Comparison of ENCODE assay signal across 24 cellular contexts in the genomic region with DNA sequence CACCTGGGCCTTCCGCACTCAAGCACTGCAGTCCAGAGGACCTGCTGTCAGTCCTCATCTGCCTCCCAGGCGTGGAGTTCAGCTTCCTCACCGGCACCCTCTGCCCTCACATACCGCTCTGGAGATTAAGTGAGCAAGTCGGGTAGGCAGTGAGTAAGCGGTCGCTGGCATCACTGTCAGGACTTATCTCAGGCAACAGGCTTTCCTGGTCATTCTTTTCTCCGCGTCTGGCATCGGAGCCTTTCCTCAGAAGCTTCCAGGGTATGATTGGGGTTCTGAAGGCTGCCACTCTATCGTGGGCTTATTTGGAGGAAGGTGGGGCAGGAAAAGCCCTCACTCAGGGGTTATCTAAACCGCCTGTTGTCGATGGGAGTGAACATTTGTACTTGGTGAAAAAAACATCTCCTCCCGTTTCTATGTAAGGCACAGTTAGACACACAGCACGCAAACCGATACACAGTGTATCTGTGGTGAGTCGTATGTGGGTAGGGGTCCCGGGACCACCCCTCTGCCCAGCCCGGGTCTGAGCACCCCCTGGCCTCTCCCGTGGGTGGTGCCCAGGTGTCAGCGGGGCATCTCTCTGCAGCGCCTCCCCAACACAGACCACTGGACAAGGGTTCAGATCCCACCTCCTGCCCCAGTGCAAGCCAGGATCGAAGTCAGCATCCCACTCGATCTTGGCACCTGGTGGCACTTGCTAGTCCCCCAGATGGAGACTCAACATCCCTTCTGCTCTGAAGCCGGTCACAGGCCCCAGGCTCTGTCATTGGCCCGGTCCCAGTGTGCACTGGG.
DNase-seq lines count a peak whose midpoint lies in the region; ATAC-seq, FAIRE-seq and TF ChIP-seq lines count a peak whose summit lies in the region.
"Had no signal": no experiment of that assay in that cellular context is flagged by ENCODE, and none has a peak within 500 bp of the region (broad histone marks: within the 10 kb centered on the region; RNA-seq: fewer than 3 reads in every experiment).

No MANE protein-coding gene starts in this region.

- no peak for ATAC-seq in CD4-positive, alpha-beta T cell (ENCODE audit: poor library complexity)
- ATAC-seq in GM21423 (IDR thresholded peaks at IDR 0.05; ENCODE audit: unreplicated experiment) = no peak

- peaks cover 29% of the 10 kb centered on the region for H3K4me1 ChIP-seq in endothelial cell of umbilical vein (ENCODE audit: control insufficient read depth, extremely low read depth, insufficient read depth, low read length)
- H3K4me1 ChIP-seq in liver (ENCODE audit: control insufficient read depth in 4 of 4, insufficient read depth in 4 of 4, low read length in 3 of 4) = no peaks in the 10 kb centered on the region
- peaks cover 31% of the 10 kb centered on the region for H3K4me1 ChIP-seq in vagina

- H3K4me3 Mint-ChIP-seq in activated CD4-positive, alpha-beta T cell treated with anti-CD3 and anti-CD28 coated beads, Interleukin-2, amount 10 ng/mL, durations not matched to agents 24 days and 14 days = no peak overlapping the region
- no peak overlapping the region for H3K4me3 Mint-ChIP-seq in CD4-positive, alpha-beta T cell
- H3K4me3 Mint-ChIP-seq: GM23338 had no signal

- POLR2A ChIA-PET in endothelial cell of umbilical vein (lab: Charles Lee) = interaction anchor here (1.2 kb wide), 1 partner anchor 8 kb away, joined by 10 read pairs; no protein-coding TSS in a partner anchor
- POLR2A ChIA-PET in CD4-positive, alpha-beta T cell (lab: Charles Lee) = no interaction called here

- H3K9me3 ChIP-seq in endothelial cell of umbilical vein (replicated peaks; ENCODE audit: control insufficient read depth, insufficient read depth, low read length) = no peaks in the 10 kb centered on the region
- no peaks in the 10 kb centered on the region for H3K9me3 ChIP-seq in liver (ENCODE audit: control insufficient read depth in 4 of 4, low read length in 3 of 4)
- H3K9me3 ChIP-seq in vagina = no peaks in the 10 kb centered on the region
- H3K9me3 ChIP-seq in CD4-positive, alpha-beta T cell (ENCODE audit: control insufficient read depth, low read length) = no peaks in the 10 kb centered on the region
- H3K9me3 ChIP-seq: sigmoid colon had no signal

- H3K36me3 ChIP-seq in endothelial cell of umbilical vein (ENCODE audit: control insufficient read depth in 2 of 2, extremely low read depth in 1 of 2, insufficient read depth in 2 of 2, low read length in 2 of 2) (peaks cover 0 to 1% of the 10 kb centered on the region in 2 experiments), liver (ENCODE audit: control insufficient read depth in 4 of 4, insufficient read depth in 3 of 4, low read depth in 1 of 4, low read length in 3 of 4) (peaks cover 0 to 13% (median 4%) of the 10 kb centered on the region in 4 donors), vagina (no peaks in the 10 kb centered on the region)

- H3K27ac ChIP-seq in endothelial cell of umbilical vein (ENCODE audit: insufficient read depth, low read depth, low read length) (peak overlapping the region; percentile 95), liver (ENCODE audit: low read depth in 1 of 2, low read length in 2 of 2) (no peak overlapping the region), vagina (peak overlapping the region; percentile 1)
- H3K27ac ChIP-seq in CD4-positive, alpha-beta T cell (ENCODE audit: low read depth, low read length) = no peak overlapping the region
- H3K27ac ChIP-seq: 22Rv1, HL-60, PC-9, sigmoid colon had no signal

- no peak overlapping the region for H3K4me2 ChIP-seq in endothelial cell of umbilical vein (ENCODE audit: insufficient read depth, low read length)
- H3K4me2 ChIP-seq: GM23338, PC-9 had no signal

- no peaks in the 10 kb centered on the region for H3K9me1 ChIP-seq in endothelial cell of umbilical vein (replicated peaks; ENCODE audit: control insufficient read depth, extremely low read depth, insufficient read depth, low read length)

- H3K79me2 ChIP-seq in endothelial cell of umbilical vein (ENCODE audit: control insufficient read depth, insufficient read depth, low read length) = peaks cover 3% of the 10 kb centered on the region

- TF ChIP-seq CTCF in endothelial cell of umbilical vein (IDR thresholded peaks at IDR 0.05; ENCODE audit: extremely low read depth in 1 of 2, insufficient read depth in 1 of 2, low read depth in 1 of 2, low read length in 2 of 2) = no peak
- no peak for TF ChIP-seq CTCF in liver (IDR thresholded peaks at IDR 0.05; ENCODE audit: low read depth, low read length, missing input control)
- no peak for TF ChIP-seq CTCF in vagina (IDR thresholded peaks at IDR 0.05)
- TF ChIP-seq CTCF in CD4-positive, alpha-beta T cell (IDR thresholded peaks at IDR 0.05) = no peak

- H3K4me3 ChIP-seq in endothelial cell of umbilical vein (replicated peaks in 1 of 3; ENCODE audit: insufficient read depth in 1 of 3, low read depth in 1 of 3, low read length in 3 of 3) = no peak overlapping the region
- no peak overlapping the region for H3K4me3 ChIP-seq in liver (ENCODE audit: low read depth in 1 of 3, low read length in 3 of 3)
- H3K4me3 ChIP-seq in vagina = no peak overlapping the region
- H3K4me3 ChIP-seq: GM23338, PC-9, sigmoid colon had no signal

- FAIRE-seq in endothelial cell of umbilical vein (lab: Jason Lieb, UNC) = peak; percentile 97
- FAIRE-seq: colon, keratinocyte had no signal

- no peak overlapping the region for H2AFZ ChIP-seq in endothelial cell of umbilical vein (ENCODE audit: low read depth, low read length)
- H2AFZ ChIP-seq: GM23338, PC-9 had no signal

- H3K9ac ChIP-seq in endothelial cell of umbilical vein (replicated peaks; ENCODE audit: extremely low read depth, insufficient read depth, low read length) (peak overlapping the region; percentile 78), liver (ENCODE audit: low read depth in 1 of 2, low read length in 2 of 2) (no peak overlapping the region)

- 87% methylated on average over 26 of the region's 26 CpGs for WGBS in liver

- no peaks in the 10 kb centered on the region for H3K36me3 Mint-ChIP-seq in activated CD4-positive, alpha-beta T cell treated with anti-CD3 and anti-CD28 coated beads, Interleukin-2, amount 10 ng/mL, durations not matched to agents 24 days and 14 days (ENCODE audit: low read depth)
- peaks cover 17% of the 10 kb centered on the region for H3K36me3 Mint-ChIP-seq in CD4-positive, alpha-beta T cell (ENCODE audit: low read depth)

- BruUV-seq in endothelial cell of umbilical vein (replicated peaks; lab: Mats Ljungman, UMichigan) = TSS peak; percentile 33

- intact Hi-C loops in activated CD4-positive, alpha-beta T cell treated with anti-CD3 and anti-CD28 coated beads, Interleukin-2, amount 10 ng/mL, durations not matched to agents 24 days and 14 days (cut with micrococcal nuclease) = no loop called here
- intact Hi-C loops in endothelial cell of umbilical vein (cut with micrococcal nuclease) (loop anchor here (1.0 to 2.0 kb wide), 4 partner anchors 9 to 194 kb away; no protein-coding TSS in a partner anchor), vagina (cut with DNase I) (no loop called here)
- intact Hi-C loops in CD4-positive, alpha-beta T cell (cut with DNase I, micrococcal nuclease) = no loop called here

- CTCF ChIA-PET in endothelial cell of umbilical vein (lab: Charles Lee) = interaction anchor here (1.4 to 2.1 kb wide), 4 partner anchors 8 to 64 kb away, joined by 5 to 19 read pairs (median 9); no protein-coding TSS in a partner anchor
- CTCF ChIA-PET in CD4-positive, alpha-beta T cell (lab: Charles Lee) = no interaction called here

- H3K27me3 Mint-ChIP-seq in activated CD4-positive, alpha-beta T cell treated with anti-CD3 and anti-CD28 coated beads, Interleukin-2, amount 10 ng/mL, durations not matched to agents 24 days and 14 days = no peaks in the 10 kb centered on the region
- no peaks in the 10 kb centered on the region for H3K27me3 Mint-ChIP-seq in CD4-positive, alpha-beta T cell

- no peak for TF ChIP-seq RAD21 in liver (IDR thresholded peaks at IDR 0.05)

- no peaks in the 10 kb centered on the region for H3K27me3 ChIP-seq in endothelial cell of umbilical vein (ENCODE audit: control insufficient read depth in 2 of 2, insufficient read depth in 2 of 2, low read length in 2 of 2)
- no peaks in the 10 kb centered on the region for H3K27me3 ChIP-seq in liver (ENCODE audit: control insufficient read depth in 4 of 4, insufficient read depth in 4 of 4, low read length in 3 of 4)
- H3K27me3 ChIP-seq in vagina = no peaks in the 10 kb centered on the region
- H3K27me3 ChIP-seq in CD4-positive, alpha-beta T cell (ENCODE audit: control insufficient read depth, insufficient read depth, low read length) = no peaks in the 10 kb centered on the region
- H3K27me3 ChIP-seq: sigmoid colon had no signal

- H3K4me1 Mint-ChIP-seq in activated CD4-positive, alpha-beta T cell treated with anti-CD3 and anti-CD28 coated beads, Interleukin-2, amount 10 ng/mL, durations not matched to agents 24 days and 14 days = peaks cover 12% of the 10 kb centered on the region
- H3K4me1 Mint-ChIP-seq in CD4-positive, alpha-beta T cell (ENCODE audit: low read depth) = peaks cover 13% of the 10 kb centered on the region

- TF ChIP-seq POLR2A in endothelial cell of umbilical vein (IDR thresholded peaks at IDR 0.05; ENCODE audit: low read depth, low read length) = peak; percentile 80
- TF ChIP-seq POLR2A in vagina (IDR thresholded peaks at IDR 0.05) = no peak

- dilution Hi-C loops in endothelial cell of umbilical vein (cut with MboI; ENCODE audit: extremely low pct_ligation_motif_present, low sequenced_read_pairs) = no loop called here

- no peaks in the 10 kb centered on the region for H3K9me3 Mint-ChIP-seq in activated CD4-positive, alpha-beta T cell treated with anti-CD3 and anti-CD28 coated beads, Interleukin-2, amount 10 ng/mL, durations not matched to agents 24 days and 14 days
- H3K9me3 Mint-ChIP-seq in CD4-positive, alpha-beta T cell = no peaks in the 10 kb centered on the region
- H3K9me3 Mint-ChIP-seq: GM23338 had no signal

- H4K20me1 ChIP-seq in endothelial cell of umbilical vein (replicated peaks; ENCODE audit: control insufficient read depth, extremely low read depth, insufficient read depth, low read length) = no peaks in the 10 kb centered on the region

- peak overlapping the region; percentile 29 for H3K27ac Mint-ChIP-seq in activated CD4-positive, alpha-beta T cell treated with anti-CD3 and anti-CD28 coated beads, Interleukin-2, amount 10 ng/mL, durations not matched to agents 24 days and 14 days
- no peak overlapping the region for H3K27ac Mint-ChIP-seq in CD4-positive, alpha-beta T cell

- no peak for DNase-seq in activated CD4-positive, alpha-beta T cell treated with anti-CD3 and anti-CD28 coated beads, Interleukin-2, amount 10 ng/mL, durations not matched to agents 24 days and 14 days
- DNase-seq in activated CD4-positive, alpha-beta T cell treated with anti-CD3 and anti-CD28 coated beads for 48 hours = no peak
- DNase-seq in endothelial cell of umbilical vein (ENCODE audit: low read depth, low spot score) = peak; percentile 99
- DNase-seq in vagina (ENCODE audit: extremely low spot score in 2 of 2) = no peak
- DNase-seq in CD4-positive, alpha-beta T cell = no peak
- no peak for DNase-seq in NCI-H2227 (lab: John Stamatoyannopoulos, UW; ENCODE audit: unreplicated experiment)
- DNase-seq: activated CD4-positive, alpha-beta T cell treated with anti-CD3 and anti-CD28 coated beads, Interleukin-2, amount 50 U/mL, for 1 hour; activated naive CD4-positive, alpha-beta T cell treated with Interleukin-2 at 50 U/mL for 16 hours; activated T-cell treated with anti-CD3 and anti-CD28 coated beads for 4 hours; DMS 273 treated with DMSO at 0.1 percent for 48 hours; KBM-7; MV-4-11; NCI-H2029 treated with DMSO at 0.1 percent for 48 hours; NCI-H526 treated with DMSO at 0.1 percent for 48 hours; occipital lobe; PC-9; sigmoid colon had no signal

Comparison
In these comparisons a context has a peak if more than half of its experiments do, and no peak if none do; other contexts are left out.
1. H3K27ac ChIP-seq: peak in endothelial cell of umbilical vein (single experiment) and vagina (single experiment); none in liver (0 of 2) and CD4-positive, alpha-beta T cell (single experiment).